In genomic region chr3:48429416-48430358, GRCh38 we compare ENCODE assay signal across 8 cellular contexts. TPM values are rescaled to one million over a fixed set of nuclear protein-coding genes. Genes with fewer than 3 reads are reported as not detected.
A peak's percentile ranks its signal among the peaks of the same experiment; 100 is the strongest.
DNase-seq lines count a peak whose midpoint lies in the region; ATAC-seq and TF ChIP-seq lines count a peak whose summit lies in the region.

TSS of gene PLXNB1 (minus strand) at chr3:48430086. CDS start at chr3:48424611, 5,475 bp downstream.

- peaks cover 13% of the 10 kb centered on the region for H3K36me3 Mint-ChIP-seq in activated CD4-positive, alpha-beta T cell treated with anti-CD3 and anti-CD28 coated beads for 36 hours (ENCODE audit: low read depth)

- DNase-seq in 8988T, result peak; percentile 92
- DNase-seq in NCI-H2029 treated with DMSO at 0.1 percent for 48 hours (lab: John Stamatoyannopoulos, UW), result peak; percentile 49
- DNase-seq in activated CD4-positive, alpha-beta T cell treated with anti-CD3 and anti-CD28 coated beads for 36 hours, result peak; percentile 72
- no peak for DNase-seq in kidney epithelial cell (ENCODE audit: low read depth)
- peak; percentile 58 for DNase-seq in stimulated activated CD4-positive, alpha-beta T cell treated with anti-CD3 and anti-CD28 coated beads, Interleukin-12 subunit alpha, Interleukin-12 subunit beta, amount 100 ng/mL, for 4 hours

- peaks cover 5% of the 10 kb centered on the region for H3K27me3 Mint-ChIP-seq in activated CD4-positive, alpha-beta T cell treated with anti-CD3 and anti-CD28 coated beads for 36 hours

- peak within 1 kb of the TSS; percentile 69 for H3K4me3 Mint-ChIP-seq in activated CD4-positive, alpha-beta T cell treated with anti-CD3 and anti-CD28 coated beads for 36 hours

- peaks cover 9% of the 10 kb centered on the region for H3K4me1 Mint-ChIP-seq in activated CD4-positive, alpha-beta T cell treated with anti-CD3 and anti-CD28 coated beads for 36 hours

- ATAC-seq in GM19324 (IDR thresholded peaks at IDR 0.05; ENCODE audit: low FRiP score, unreplicated experiment), result peak; percentile 35
- ATAC-seq in activated CD4-positive, alpha-beta T cell treated with anti-CD3 and anti-CD28 coated beads for 36 hours, result peak; percentile 75
- no peak for ATAC-seq in GM21576 (IDR thresholded peaks at IDR 0.05; ENCODE audit: unreplicated experiment)

- no peaks in the 10 kb centered on the region for H3K9me3 Mint-ChIP-seq in activated CD4-positive, alpha-beta T cell treated with anti-CD3 and anti-CD28 coated beads for 36 hours (ENCODE audit: low read depth)

- H3K36me3 ChIP-seq in kidney epithelial cell (ENCODE audit: control insufficient read depth, insufficient read depth, low read length), result no peaks in the 10 kb centered on the region

- CTCF ChIA-PET in activated CD4-positive, alpha-beta T cell treated with anti-CD3 and anti-CD28 coated beads for 36 hours (lab: Charles Lee), result interaction anchor here (1.0 kb wide), 1 partner anchor 29 kb away, joined by 3 read pairs; no protein-coding TSS in a partner anchor

- TF ChIP-seq CTCF in kidney epithelial cell (IDR thresholded peaks at IDR 0.05; ENCODE audit: insufficient read depth, low read length, poor library complexity, severe bottlenecking), result no peak

- POLR2A ChIA-PET in activated CD4-positive, alpha-beta T cell treated with anti-CD3 and anti-CD28 coated beads for 36 hours (lab: Charles Lee), result no interaction called here

- intact Hi-C loops in activated CD4-positive, alpha-beta T cell treated with anti-CD3 and anti-CD28 coated beads for 36 hours (cut with DNase I, micrococcal nuclease), result loop anchor here in 1 of 2 experiments (1.0 kb wide), 1 partner anchor 11 kb away; the partner anchor contains the start of genes CCDC51 and TMA7

- peak within 1 kb of the TSS; percentile 81 for H3K4me3 ChIP-seq in kidney epithelial cell (ENCODE audit: low read depth, low read length)

- no peaks in the 10 kb centered on the region for H3K27me3 ChIP-seq in kidney epithelial cell (ENCODE audit: control insufficient read depth, insufficient read depth, low read length)

- H3K27ac Mint-ChIP-seq in activated CD4-positive, alpha-beta T cell treated with anti-CD3 and anti-CD28 coated beads for 36 hours, result no peak within 1 kb of the TSS

- H3K27ac ChIP-seq in cingulate gyrus (ENCODE audit: low read depth, low read length), result peak within 1 kb of the TSS; percentile 99

RNA-seq across cellular contexts. Expression of gene PLXNB1, which starts in this region (rescaled TPM):
- 1 to 10 TPM; 3.7 to 5.1 TPM for total RNA-seq in activated CD4-positive, alpha-beta T cell treated with anti-CD3 and anti-CD28 coated beads for 36 hours
- total RNA-seq in kidney epithelial cell, result 115 and 137 TPM in 2 replicates

Comparison
In these comparisons a context has a peak if more than half of its experiments do, and no peak if none do; other contexts are left out.
1. RNA of gene PLXNB1 (total RNA-seq): 115 to 137 TPM in kidney epithelial cell; 3.7 to 5.1 TPM in activated CD4-positive, alpha-beta T cell treated with anti-CD3 and anti-CD28 coated beads for 36 hours; every median in the first group is over 10 times any median in the second.